ENCODE assay signal across 1 cellular context in the genomic region with DNA sequence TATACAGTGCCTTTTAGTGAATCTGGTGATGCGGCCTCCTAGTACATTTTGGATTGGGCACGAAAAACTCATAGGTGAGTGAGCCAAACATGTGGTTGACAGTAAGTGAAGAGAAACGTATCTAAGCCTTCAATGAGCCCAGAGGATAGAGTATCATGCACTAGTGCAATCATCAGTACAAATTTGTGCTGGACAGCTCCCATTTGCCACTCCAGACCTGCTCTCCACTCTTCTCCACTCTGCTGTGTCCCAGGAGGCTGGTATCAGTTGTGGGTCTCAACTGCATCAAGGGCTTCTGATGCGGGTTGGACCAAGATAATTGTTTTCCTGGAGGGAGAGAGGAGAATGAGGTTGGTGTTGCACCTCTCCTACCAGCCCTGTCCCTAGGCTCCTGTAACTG.
TF ChIP-seq lines count a peak whose summit lies in the region.

No MANE protein-coding gene starts in this region.

TF ChIP-seq in WTC11, 78 proteins besides CTCF, POLR2A, EP300 and RAD21 (continued from another document):
- no peak for TF ChIP-seq HMGXB4 (CRISPR knock-in tag; IDR thresholded peaks at IDR 0.05)
- TF ChIP-seq NFATC4 (CRISPR knock-in tag; IDR thresholded peaks at IDR 0.05), result no peak
- no peak for TF ChIP-seq ZNF138 (CRISPR knock-in tag; conservative IDR thresholded peaks at IDR 0.05)
